10 cellular contexts compared by ENCODE assay signal in the genomic region with DNA sequence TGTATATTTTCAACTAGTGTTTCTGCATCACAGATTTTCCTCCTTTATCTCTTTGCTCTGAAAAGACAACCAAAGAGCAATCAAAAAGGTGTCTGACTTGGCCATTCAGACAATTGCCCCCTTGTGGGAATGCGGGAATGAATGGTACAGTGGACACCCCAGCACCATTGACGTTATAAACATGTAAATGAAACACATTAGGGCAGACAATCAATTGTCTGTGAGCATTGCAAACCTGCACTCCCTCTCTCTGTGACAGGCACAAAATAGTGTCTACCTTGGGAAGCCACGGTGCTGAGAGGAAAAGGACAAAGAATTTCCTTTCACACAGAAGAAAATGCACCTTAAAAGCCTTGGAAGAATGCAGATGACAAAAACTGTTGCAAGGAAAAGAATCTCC. TPM values are rescaled to one million over a fixed set of nuclear protein-coding genes. Genes with fewer than 3 reads are reported as not detected.
DNase-seq lines count a peak whose midpoint lies in the region; ATAC-seq, FAIRE-seq and TF ChIP-seq lines count a peak whose summit lies in the region.
"Had no signal": no experiment of that assay in that cellular context is flagged by ENCODE, and none has a peak within 500 bp of the region (broad histone marks: within the 10 kb centered on the region; RNA-seq: fewer than 3 reads in every experiment).

No MANE protein-coding gene starts in this region.

- H3K36me3 Mint-ChIP-seq in natural killer cell treated with Interleukin-12 subunit alpha and Interleukin-12 subunit beta and Interleukin-15 and Interleukin-18, amount 100 ng/mL, for 72 hours, result peaks cover 47% of the 10 kb centered on the region
- H3K36me3 Mint-ChIP-seq in activated T-cell treated with anti-CD3 and anti-CD28 coated beads, Interleukin-2, amount 50 U/mL, for 24 hours (ENCODE audit: low read depth), result peaks cover 6% of the 10 kb centered on the region

- H4K20me1 ChIP-seq in endothelial cell of umbilical vein (replicated peaks; ENCODE audit: control insufficient read depth, extremely low read depth, insufficient read depth, low read length), result no peaks in the 10 kb centered on the region

- no peak for FAIRE-seq in endothelial cell of umbilical vein (lab: Jason Lieb, UNC)

- no peak overlapping the region for H3K9ac ChIP-seq in endothelial cell of umbilical vein (replicated peaks; ENCODE audit: extremely low read depth, insufficient read depth, low read length)

- H3K36me3 ChIP-seq in right atrium auricular region (peaks cover 3% of the 10 kb centered on the region), endothelial cell of umbilical vein (ENCODE audit: control insufficient read depth in 2 of 2, extremely low read depth in 1 of 2, insufficient read depth in 2 of 2, low read length in 2 of 2) (no peaks in the 10 kb centered on the region), aorta (ENCODE audit: control insufficient read depth in 1 of 2, insufficient read depth in 2 of 2, low read length in 1 of 2) (no peaks in the 10 kb centered on the region)

- peaks cover 91% of the 10 kb centered on the region for H3K79me2 ChIP-seq in endothelial cell of umbilical vein (ENCODE audit: control insufficient read depth, insufficient read depth, low read length)

- peak overlapping the region; percentile 99 for H3K27ac ChIP-seq in right atrium auricular region
- H3K27ac ChIP-seq in endothelial cell of umbilical vein (ENCODE audit: insufficient read depth, low read depth, low read length), result no peak overlapping the region
- H3K27ac ChIP-seq in aorta (ENCODE audit: low read depth in 1 of 2, low read length in 2 of 2), result peak overlapping the region; percentile 64 to 65

- CTCF ChIA-PET in endothelial cell of umbilical vein (lab: Charles Lee), result no interaction called here

- H2AFZ ChIP-seq in endothelial cell of umbilical vein (ENCODE audit: low read depth, low read length), result no peak overlapping the region

- BruUV-seq in endothelial cell of umbilical vein (replicated peaks; lab: Mats Ljungman, UMichigan), result no TSS peak

- TF ChIP-seq POLR2A in endothelial cell of umbilical vein (IDR thresholded peaks at IDR 0.05; ENCODE audit: low read depth, low read length), result no peak

- ATAC-seq in Right ventricle myocardium inferior (no peak), aorta (ENCODE audit: low FRiP score) (no peak), HG03460 (IDR thresholded peaks at IDR 0.05; ENCODE audit: unreplicated experiment) (no peak), HG02885 (IDR thresholded peaks at IDR 0.05; ENCODE audit: poor library complexity, unreplicated experiment) (no peak)
- ATAC-seq in natural killer cell treated with Interleukin-12 subunit alpha and Interleukin-12 subunit beta and Interleukin-15 and Interleukin-18, amount 100 ng/mL, for 72 hours, result no peak
- ATAC-seq: T-helper 17 cell had no signal

- H3K4me2 ChIP-seq in endothelial cell of umbilical vein (ENCODE audit: insufficient read depth, low read length), result peak overlapping the region; percentile 71

- POLR2A ChIA-PET in endothelial cell of umbilical vein (lab: Charles Lee), result no interaction called here

- H3K9me1 ChIP-seq in endothelial cell of umbilical vein (replicated peaks; ENCODE audit: control insufficient read depth, extremely low read depth, insufficient read depth, low read length), result no peaks in the 10 kb centered on the region

- H3K4me3 ChIP-seq in right atrium auricular region, result peak overlapping the region in 1 of 2 donors; percentile 81
- no peak overlapping the region for H3K4me3 ChIP-seq in endothelial cell of umbilical vein (replicated peaks in 1 of 3; ENCODE audit: insufficient read depth in 1 of 3, low read depth in 1 of 3, low read length in 3 of 3)
- peak overlapping the region in 1 of 2 donors; percentile 21 for H3K4me3 ChIP-seq in aorta (ENCODE audit: low read length in 2 of 2)

- H3K4me1 ChIP-seq in right atrium auricular region, result peaks cover 0 to 63% of the 10 kb centered on the region in 2 donors
- peaks cover 48% of the 10 kb centered on the region for H3K4me1 ChIP-seq in endothelial cell of umbilical vein (ENCODE audit: control insufficient read depth, extremely low read depth, insufficient read depth, low read length)
- peaks cover 3 to 5% of the 10 kb centered on the region in 2 donors for H3K4me1 ChIP-seq in aorta (ENCODE audit: control insufficient read depth in 1 of 2, insufficient read depth in 2 of 2, low read length in 2 of 2)

- TF ChIP-seq CTCF in right atrium auricular region (IDR thresholded peaks at IDR 0.05) (no peak), endothelial cell of umbilical vein (IDR thresholded peaks at IDR 0.05; ENCODE audit: extremely low read depth in 1 of 2, insufficient read depth in 1 of 2, low read depth in 1 of 2, low read length in 2 of 2) (no peak)

- H3K4me3 Mint-ChIP-seq in natural killer cell treated with Interleukin-12 subunit alpha and Interleukin-12 subunit beta and Interleukin-15 and Interleukin-18, amount 100 ng/mL, for 72 hours, result peak overlapping the region; percentile 98
- H3K4me3 Mint-ChIP-seq in activated T-cell treated with anti-CD3 and anti-CD28 coated beads, Interleukin-2, amount 50 U/mL, for 24 hours, result no peak overlapping the region
- H3K4me3 Mint-ChIP-seq: T-helper 17 cell had no signal

- H3K27me3 ChIP-seq in right atrium auricular region (no peaks in the 10 kb centered on the region), endothelial cell of umbilical vein (ENCODE audit: control insufficient read depth in 2 of 2, insufficient read depth in 2 of 2, low read length in 2 of 2) (no peaks in the 10 kb centered on the region), aorta (ENCODE audit: control insufficient read depth in 1 of 2, insufficient read depth in 2 of 2, low read length in 1 of 2) (no peaks in the 10 kb centered on the region)

- H3K27me3 Mint-ChIP-seq in natural killer cell treated with Interleukin-12 subunit alpha and Interleukin-12 subunit beta and Interleukin-15 and Interleukin-18, amount 100 ng/mL, for 72 hours, result no peaks in the 10 kb centered on the region
- peaks cover 73% of the 10 kb centered on the region for H3K27me3 Mint-ChIP-seq in activated T-cell treated with anti-CD3 and anti-CD28 coated beads, Interleukin-2, amount 50 U/mL, for 24 hours

- DNase-seq in right atrium auricular region (ENCODE audit: low spot score) (no peak), Right ventricle myocardium inferior (ENCODE audit: missing footprints) (no peak), endothelial cell of umbilical vein (ENCODE audit: low read depth, low spot score) (peak; percentile 41), aorta (no peak)
- DNase-seq in natural killer cell treated with Interleukin-12 subunit alpha and Interleukin-12 subunit beta and Interleukin-15 and Interleukin-18, amount 100 ng/mL, for 72 hours (ENCODE audit: low spot score), result no peak
- DNase-seq in activated T-cell treated with anti-CD3 and anti-CD28 coated beads, Interleukin-2, amount 50 U/mL, for 24 hours, result no peak
- DNase-seq: NCI-H2081, T-helper 17 cell had no signal

- dilution Hi-C loops in endothelial cell of umbilical vein (cut with MboI; ENCODE audit: extremely low pct_ligation_motif_present, low sequenced_read_pairs), result loop anchor here (25.0 kb wide), 1 partner anchor 150 kb away; no protein-coding TSS in a partner anchor

- intact Hi-C loops in Right ventricle myocardium inferior (cut with DNase I) (loop anchor here (10.0 kb wide), 3 partner anchors 577 to 1403 kb away; no protein-coding TSS in a partner anchor), endothelial cell of umbilical vein (cut with micrococcal nuclease) (loop anchor here (10.0 kb wide), 4 partner anchors 417 to 1803 kb away; no protein-coding TSS in a partner anchor), aorta (cut with DNase I) (loop anchor here (5.0 to 10.0 kb wide), 6 partner anchors 65 to 1243 kb away; no protein-coding TSS in a partner anchor)

- H3K4me1 Mint-ChIP-seq in natural killer cell treated with Interleukin-12 subunit alpha and Interleukin-12 subunit beta and Interleukin-15 and Interleukin-18, amount 100 ng/mL, for 72 hours (ENCODE audit: low read depth in 2 of 2), result peaks cover 78 to 85% of the 10 kb centered on the region in 2 donors
- H3K4me1 Mint-ChIP-seq in activated T-cell treated with anti-CD3 and anti-CD28 coated beads, Interleukin-2, amount 50 U/mL, for 24 hours (ENCODE audit: low read depth), result peaks cover 53% of the 10 kb centered on the region

- 23% methylated on average over 3 of the region's 3 CpGs for WGBS in aorta, 2 donors

- no peaks in the 10 kb centered on the region for H3K9me3 Mint-ChIP-seq in natural killer cell treated with Interleukin-12 subunit alpha and Interleukin-12 subunit beta and Interleukin-15 and Interleukin-18, amount 100 ng/mL, for 72 hours
- H3K9me3 Mint-ChIP-seq in activated T-cell treated with anti-CD3 and anti-CD28 coated beads, Interleukin-2, amount 50 U/mL, for 24 hours, result no peaks in the 10 kb centered on the region

- H3K9me3 ChIP-seq in right atrium auricular region (no peaks in the 10 kb centered on the region), endothelial cell of umbilical vein (replicated peaks; ENCODE audit: control insufficient read depth, insufficient read depth, low read length) (no peaks in the 10 kb centered on the region), aorta (ENCODE audit: control insufficient read depth, low read length) (no peaks in the 10 kb centered on the region)

- H3K27ac Mint-ChIP-seq in natural killer cell treated with Interleukin-12 subunit alpha and Interleukin-12 subunit beta and Interleukin-15 and Interleukin-18, amount 100 ng/mL, for 72 hours, result peak overlapping the region in 1 of 2 donors; percentile 99
- no peak overlapping the region for H3K27ac Mint-ChIP-seq in activated T-cell treated with anti-CD3 and anti-CD28 coated beads, Interleukin-2, amount 50 U/mL, for 24 hours

TF ChIP-seq in endothelial cell of umbilical vein, 7 proteins besides CTCF, POLR2A, EP300 and RAD21 (continues in another document):
- TF ChIP-seq JUN (IDR thresholded peaks at IDR 0.05; ENCODE audit: borderline replicate concordance, insufficient read depth, insufficient read length, low read depth), result no peak
- TF ChIP-seq MYC (IDR thresholded peaks at IDR 0.05; ENCODE audit: low read depth, low read length), result no peak
- TF ChIP-seq FOS (IDR thresholded peaks at IDR 0.05; ENCODE audit: borderline replicate concordance, insufficient read depth, low read length), result no peak

RNA-seq across cellular contexts. Expression of gene ZEB2, which starts 8.0 kb away (rescaled TPM):
- total RNA-seq in right atrium auricular region, result 10 to 100 TPM; 76.1 to 91.7 TPM
- total RNA-seq in Right ventricle myocardium inferior, result 89.0 TPM
- total RNA-seq in endothelial cell of umbilical vein, result 44.5 and 49.6 TPM in 2 replicates
- polyA plus RNA-seq in endothelial cell of umbilical vein, result 14.3 and 17.9 TPM in 2 replicates
- polyA plus RNA-seq in endothelial cell of umbilical vein (2011; cell fraction: cytosol; rRNA removed), result 18.9 and 19.3 TPM in 2 replicates
- polyA plus RNA-seq in endothelial cell of umbilical vein (2011; cell fraction: nucleus; rRNA removed), result 55.3 and 66.1 TPM in 2 replicates
- polyA plus RNA-seq in endothelial cell of umbilical vein (2012), result 23.0 and 23.7 TPM in 2 replicates
- polyA minus RNA-seq in endothelial cell of umbilical vein, result 88.6 and 114 TPM in 2 replicates
- 3.0 TPM for polyA minus RNA-seq in endothelial cell of umbilical vein (2011; cell fraction: cytosol; rRNA and poly(A)+ RNA removed)
- 218 and 259 TPM in 2 replicates for polyA minus RNA-seq in endothelial cell of umbilical vein (2011; cell fraction: nucleus; rRNA and poly(A)+ RNA removed)
- 100 to 1,000 TPM; 181 to 248 TPM for total RNA-seq in natural killer cell treated with Interleukin-12 subunit alpha and Interleukin-12 subunit beta and Interleukin-15 and Interleukin-18, amount 100 ng/mL, for 72 hours
- 100 to 1,000 TPM; 174 to 301 TPM for total RNA-seq in aorta
- 10 to 100 TPM; 38.7 to 67.6 TPM for polyA plus RNA-seq in aorta
